12 cellular contexts compared by ENCODE assay signal in genomic region chr12:68122236-68122920, GRCh38. TPM values are rescaled to one million over a fixed set of nuclear protein-coding genes. Genes with fewer than 3 reads are reported as not detected.
DNase-seq lines count a peak whose midpoint lies in the region; TF ChIP-seq lines count a peak whose summit lies in the region.
"Had no signal": no experiment of that assay in that cellular context is flagged by ENCODE, and none has a peak within 500 bp of the region (broad histone marks: within the 10 kb centered on the region; RNA-seq: fewer than 3 reads in every experiment).

No MANE protein-coding gene starts in this region.

- H3K9ac ChIP-seq in BLaER1 = no peak overlapping the region
- H3K9ac ChIP-seq in adipocyte (ENCODE audit: low read length) = no peak overlapping the region
- no peak overlapping the region for H3K9ac ChIP-seq in mesendoderm (ENCODE audit: low read length)

- CTCF ChIA-PET in activated naive CD4-positive, alpha-beta T cell treated with anti-CD3 and anti-CD28 coated beads, Interleukin-2, amount 10 ng/mL, durations not matched to agents 7 days and 5 days (lab: Charles Lee) = no interaction called here

- H2AK5ac ChIP-seq in mesendoderm (ENCODE audit: low read length) = no peak overlapping the region

- no peak overlapping the region for H4K5ac ChIP-seq in mesendoderm (ENCODE audit: low read length)

- no peaks in the 10 kb centered on the region for H4K20me1 ChIP-seq in BLaER1

- no peak overlapping the region for H3K4me3 ChIP-seq in BLaER1
- no peak overlapping the region for H3K4me3 ChIP-seq in adipocyte (ENCODE audit: low read length)
- H3K4me3 ChIP-seq in mesendoderm (ENCODE audit: low read length) = no peak overlapping the region
- no peak overlapping the region for H3K4me3 ChIP-seq in ascending aorta
- H3K4me3 ChIP-seq: SJSA1 had no signal

- intact Hi-C loops in ascending aorta (cut with DNase I) = no loop called here

- peak overlapping the region; percentile 59 for H3K4me2 ChIP-seq in BLaER1
- H3K4me2 ChIP-seq in mesendoderm (ENCODE audit: low read length) = no peak overlapping the region

- H3K79me1 ChIP-seq in mesendoderm (ENCODE audit: low read length) = no peaks in the 10 kb centered on the region

- no peaks in the 10 kb centered on the region for H3K27me3 Mint-ChIP-seq in activated naive CD4-positive, alpha-beta T cell treated with anti-CD3 and anti-CD28 coated beads, Interleukin-2, amount 10 ng/mL, durations not matched to agents 7 days and 5 days

- H3K36me3 Mint-ChIP-seq in activated naive CD4-positive, alpha-beta T cell treated with anti-CD3 and anti-CD28 coated beads, Interleukin-2, amount 10 ng/mL, durations not matched to agents 7 days and 5 days = peaks cover 3% of the 10 kb centered on the region

- no peaks in the 10 kb centered on the region for H3K27me3 ChIP-seq in BLaER1
- peaks cover 5% of the 10 kb centered on the region for H3K27me3 ChIP-seq in adipocyte (replicated peaks; ENCODE audit: control insufficient read depth, insufficient read depth, low read length)
- no peaks in the 10 kb centered on the region for H3K27me3 ChIP-seq in mesendoderm (ENCODE audit: insufficient read depth, low read length, poor library complexity)
- no peaks in the 10 kb centered on the region for H3K27me3 ChIP-seq in ascending aorta
- H3K27me3 ChIP-seq: SJSA1 had no signal

- H2BK5ac ChIP-seq in mesendoderm (ENCODE audit: low read length) = no peak overlapping the region

- H2BK120ac ChIP-seq in mesendoderm (ENCODE audit: low read depth, low read length) = no peak overlapping the region

- peaks cover 5% of the 10 kb centered on the region for H3K9me3 Mint-ChIP-seq in activated naive CD4-positive, alpha-beta T cell treated with anti-CD3 and anti-CD28 coated beads, Interleukin-2, amount 10 ng/mL, durations not matched to agents 7 days and 5 days

- H3K4ac ChIP-seq in mesendoderm (ENCODE audit: low read depth, low read length) = no peak overlapping the region

- H3K56ac ChIP-seq in mesendoderm (ENCODE audit: low read length) = no peak overlapping the region

- H3K4me1 ChIP-seq in BLaER1 (peaks cover 38% of the 10 kb centered on the region), adipocyte (ENCODE audit: control insufficient read depth, insufficient read depth, low read length) (no peaks in the 10 kb centered on the region), mesendoderm (ENCODE audit: control insufficient read depth, low read depth, low read length) (peaks cover 3% of the 10 kb centered on the region), ascending aorta (no peaks in the 10 kb centered on the region)
- H3K4me1 ChIP-seq: SJSA1 had no signal

- H4K8ac ChIP-seq in mesendoderm (ENCODE audit: low read depth, low read length) = no peak overlapping the region

- H3K79me2 ChIP-seq in mesendoderm (ENCODE audit: control insufficient read depth, insufficient read depth, low read length) = no peaks in the 10 kb centered on the region

- H3K9me3 ChIP-seq in BLaER1 = peaks cover 14% of the 10 kb centered on the region
- peaks cover 7% of the 10 kb centered on the region for H3K9me3 ChIP-seq in adipocyte (ENCODE audit: control insufficient read depth, low read length)
- no peaks in the 10 kb centered on the region for H3K9me3 ChIP-seq in ascending aorta
- H3K9me3 ChIP-seq: SJSA1 had no signal

- DNase-seq in LHCN-M2 (ENCODE audit: low read depth) (peak; percentile 91), adipocyte (ENCODE audit: low read depth) (peak; percentile 4), iris pigment epithelial cell (ENCODE audit: low read depth) (peak; percentile 56), NCI-H187 treated with DMSO at 0.1 percent for 48 hours (lab: John Stamatoyannopoulos, UW) (no peak), mesendoderm (no peak), ascending aorta (ENCODE audit: low spot score in 2 of 2) (no peak)
- DNase-seq in activated naive CD4-positive, alpha-beta T cell treated with anti-CD3 and anti-CD28 coated beads, Interleukin-2, amount 10 ng/mL, durations not matched to agents 7 days and 5 days = no peak
- DNase-seq: NCI-H2029, NCI-H526 had no signal

- no peak overlapping the region for H3K27ac Mint-ChIP-seq in activated naive CD4-positive, alpha-beta T cell treated with anti-CD3 and anti-CD28 coated beads, Interleukin-2, amount 10 ng/mL, durations not matched to agents 7 days and 5 days

- H3K36me3 ChIP-seq in BLaER1 (no peaks in the 10 kb centered on the region), adipocyte (ENCODE audit: control insufficient read depth, insufficient read depth, low read length, severe bottlenecking) (no peaks in the 10 kb centered on the region), mesendoderm (ENCODE audit: control insufficient read depth, insufficient read depth, low read length) (no peaks in the 10 kb centered on the region), ascending aorta (no peaks in the 10 kb centered on the region)
- H3K36me3 ChIP-seq: SJSA1 had no signal

- no peak for TF ChIP-seq CTCF in ascending aorta (IDR thresholded peaks at IDR 0.05)

- no CpG with 5 or more reads among the region's 3 CpGs for WGBS in mesendoderm (ENCODE audit: extremely low coverage, insufficient coverage, low lambda C conversion rate)

- no peak overlapping the region for H2BK15ac ChIP-seq in mesendoderm (replicated peaks; ENCODE audit: low read depth)

- no peak overlapping the region for H3K18ac ChIP-seq in mesendoderm (ENCODE audit: low read length)

- H3K27ac ChIP-seq in BLaER1 (peak overlapping the region; percentile 7; the same call in 1 of the 2 replicates), mesendoderm (ENCODE audit: low read depth, low read length) (no peak overlapping the region), ascending aorta (no peak overlapping the region)
- H3K27ac ChIP-seq: RWPE1, SJSA1 had no signal

- no peak overlapping the region for H3K23ac ChIP-seq in mesendoderm (ENCODE audit: low read length)

- H3K4me3 Mint-ChIP-seq in activated naive CD4-positive, alpha-beta T cell treated with anti-CD3 and anti-CD28 coated beads, Interleukin-2, amount 10 ng/mL, durations not matched to agents 7 days and 5 days = no peak overlapping the region

- H3K4me1 Mint-ChIP-seq in activated naive CD4-positive, alpha-beta T cell treated with anti-CD3 and anti-CD28 coated beads, Interleukin-2, amount 10 ng/mL, durations not matched to agents 7 days and 5 days = peaks cover 19% of the 10 kb centered on the region

RNA-seq across cellular contexts. Expression of gene IFNG, which starts 37.2 kb away (rescaled TPM):
- total RNA-seq in LHCN-M2 (2014; rRNA removed) = not detected in 2 replicates
- polyA plus RNA-seq in LHCN-M2 (2012) = not detected
- polyA plus RNA-seq in mesendoderm (2013, experiment 1 of 2) = not detected
- polyA plus RNA-seq in mesendoderm (2013, experiment 2 of 2) = not detected
- total RNA-seq in ascending aorta = not detected
- total RNA-seq: SJSA1 had no signal

Comparison
In these comparisons a context has a peak if more than half of its experiments do, and no peak if none do; other contexts are left out.
1. DNase-seq: peak in LHCN-M2 (single experiment), adipocyte (single experiment) and iris pigment epithelial cell (single experiment); none in NCI-H187 treated with DMSO at 0.1 percent for 48 hours (single experiment), activated naive CD4-positive, alpha-beta T cell treated with anti-CD3 and anti-CD28 coated beads, Interleukin-2, amount 10 ng/mL, durations not matched to agents 7 days and 5 days (single experiment), mesendoderm (single experiment) and ascending aorta (0 of 2).